In genomic region chr12:97203408-97203807, GRCh38 we compare ENCODE assay signal across 19 cellular contexts.
DNase-seq lines count a peak whose midpoint lies in the region; ATAC-seq and TF ChIP-seq lines count a peak whose summit lies in the region.
"Had no signal": no experiment of that assay in that cellular context is flagged by ENCODE, and none has a peak within 500 bp of the region (broad histone marks: within the 10 kb centered on the region; RNA-seq: fewer than 3 reads in every experiment).

No MANE protein-coding gene starts in this region.

- H3K23ac ChIP-seq in neuronal stem cell (ENCODE audit: low read depth, low read length, poor library complexity) = no peak overlapping the region

- no peak for TF ChIP-seq POLR2A in right lobe of liver (IDR thresholded peaks at IDR 0.05)

- ATAC-seq in right lobe of liver = no peak
- ATAC-seq: A549; CD8-positive, alpha-beta T cell; GM12878 had no signal

- no peak overlapping the region for H2BK12ac ChIP-seq in neuronal stem cell (ENCODE audit: low read length)

- H3K4me3 ChIP-seq in neuronal stem cell (ENCODE audit: low read length in 2 of 2) = no peak overlapping the region
- H3K4me3 ChIP-seq in right lobe of liver = no peak overlapping the region
- H3K4me3 ChIP-seq: A549; BLaER1 treated with 17β-estradiol and CSF1 and Interleukin-3, amounts not matched to agents 10 nM and 100 nM; GM12878 had no signal

- H3K27me3 ChIP-seq in neuronal stem cell (ENCODE audit: control insufficient read depth in 3 of 3, insufficient read depth in 3 of 3, low read depth in 1 of 3, low read length in 3 of 3) (no peaks in the 10 kb centered on the region), right lobe of liver (no peaks in the 10 kb centered on the region)
- H3K27me3 ChIP-seq: BLaER1 treated with 17β-estradiol and CSF1 and Interleukin-3, amounts not matched to agents 10 nM and 100 nM had no signal

- H3K4me2 ChIP-seq in neuronal stem cell (ENCODE audit: insufficient read depth, low read length, poor library complexity, severe bottlenecking) = no peak overlapping the region
- H3K4me2 ChIP-seq: A549; BLaER1 treated with 17β-estradiol and CSF1 and Interleukin-3, amounts not matched to agents 10 nM and 100 nM had no signal

- H4K91ac ChIP-seq in neuronal stem cell (ENCODE audit: low read depth, low read length, poor library complexity) = no peak overlapping the region

- H2AFZ ChIP-seq in neuronal stem cell (ENCODE audit: low read length) = peak overlapping the region; percentile 21

- H3K14ac ChIP-seq in neuronal stem cell (ENCODE audit: low read length) = no peak overlapping the region

- DNase-seq in ELF-1 (ENCODE audit: low read depth, low spot score) (peak; percentile 70), islet precursor cell (peak; percentile 60), neuronal stem cell (ENCODE audit: low spot score) (no peak), right lobe of liver (no peak)
- no peak for DNase-seq in T-helper 2 cell treated with Interferon-gamma antibody and Interleukin-4, amounts not matched to agents 5 μg/mL and 100 μg/mL, for 36 hours (ENCODE audit: low spot score)
- DNase-seq: AML-193; Caco-2; Calu3; CD4-positive, alpha-beta T cell; CD8-positive, alpha-beta T cell; DMS153; DMS79 treated with DMSO at 0.1 percent for 48 hours; GDM1 had no signal

- no peak overlapping the region for H2BK5ac ChIP-seq in neuronal stem cell (ENCODE audit: low read length)

- H3K79me1 ChIP-seq in neuronal stem cell (ENCODE audit: low read depth, low read length) = no peaks in the 10 kb centered on the region

- no peak overlapping the region for H3K4ac ChIP-seq in neuronal stem cell (ENCODE audit: low read length)

- no peaks in the 10 kb centered on the region for H3K4me1 Mint-ChIP-seq in T-helper 2 cell treated with Interferon-gamma antibody and Interleukin-4, amounts not matched to agents 5 μg/mL and 100 μg/mL, for 36 hours (ENCODE audit: low read depth)
- H3K4me1 Mint-ChIP-seq: B cell had no signal

- no peak overlapping the region for H3K4me3 Mint-ChIP-seq in T-helper 2 cell treated with Interferon-gamma antibody and Interleukin-4, amounts not matched to agents 5 μg/mL and 100 μg/mL, for 36 hours
- H3K4me3 Mint-ChIP-seq: B cell; CD4-positive, alpha-beta T cell; CD8-positive, alpha-beta T cell had no signal

- H3K27me3 Mint-ChIP-seq in T-helper 2 cell treated with Interferon-gamma antibody and Interleukin-4, amounts not matched to agents 5 μg/mL and 100 μg/mL, for 36 hours (ENCODE audit: low read depth) = no peaks in the 10 kb centered on the region

- H3K27ac ChIP-seq in neuronal stem cell (replicated peaks; ENCODE audit: low read length) (no peak overlapping the region), right lobe of liver (no peak overlapping the region)
- H3K27ac ChIP-seq: 22Rv1; A549; BLaER1 treated with 17β-estradiol and CSF1 and Interleukin-3, amounts not matched to agents 10 nM and 100 nM; C4-2B had no signal

- no peak overlapping the region for H2BK120ac ChIP-seq in neuronal stem cell (ENCODE audit: low read depth, low read length)

- intact Hi-C loops in right lobe of liver (cut with DNase I) = no loop called here

- no peak for TF ChIP-seq CTCF in right lobe of liver (IDR thresholded peaks at IDR 0.05)

- no peak overlapping the region for H4K8ac ChIP-seq in neuronal stem cell (ENCODE audit: low read depth, low read length)

- no CpG with 5 or more reads among the region's 3 CpGs for WGBS in neuronal stem cell (ENCODE audit: extremely low coverage in 2 of 2, insufficient read length in 2 of 2, insufficient replicate concordance in 1 of 2), 2 donors
- WGBS in right lobe of liver (ENCODE audit: insufficient coverage, low coverage, low lambda C conversion rate, missing lambda C conversion rate) = 53% methylated on average over 3 of the region's 3 CpGs

- H3K36me3 Mint-ChIP-seq in T-helper 2 cell treated with Interferon-gamma antibody and Interleukin-4, amounts not matched to agents 5 μg/mL and 100 μg/mL, for 36 hours (ENCODE audit: low read depth) = no peaks in the 10 kb centered on the region
- H3K36me3 Mint-ChIP-seq: CD8-positive, alpha-beta T cell had no signal

- H3K9ac ChIP-seq in neuronal stem cell (ENCODE audit: low read depth, low read length, poor library complexity) = no peak overlapping the region
- H3K9ac ChIP-seq: BLaER1 treated with 17β-estradiol and CSF1 and Interleukin-3, amounts not matched to agents 10 nM and 100 nM had no signal

- no peaks in the 10 kb centered on the region for H3K9me3 Mint-ChIP-seq in T-helper 2 cell treated with Interferon-gamma antibody and Interleukin-4, amounts not matched to agents 5 μg/mL and 100 μg/mL, for 36 hours
- H3K9me3 Mint-ChIP-seq: CD8-positive, alpha-beta T cell had no signal

- no peak overlapping the region for H3K27ac Mint-ChIP-seq in T-helper 2 cell treated with Interferon-gamma antibody and Interleukin-4, amounts not matched to agents 5 μg/mL and 100 μg/mL, for 36 hours
- H3K27ac Mint-ChIP-seq: B cell; CD4-positive, alpha-beta T cell; CD8-positive, alpha-beta T cell had no signal

- H2BK15ac ChIP-seq in neuronal stem cell (ENCODE audit: low read length) = peak overlapping the region; percentile 2

- H3K36me3 ChIP-seq in neuronal stem cell (replicated peaks in 1 of 2; ENCODE audit: control insufficient read depth in 2 of 2, insufficient read depth in 2 of 2, low read length in 2 of 2) (no peaks in the 10 kb centered on the region), right lobe of liver (no peaks in the 10 kb centered on the region)
- H3K36me3 ChIP-seq: BLaER1 treated with 17β-estradiol and CSF1 and Interleukin-3, amounts not matched to agents 10 nM and 100 nM had no signal

- H3K4me1 ChIP-seq in neuronal stem cell (ENCODE audit: control insufficient read depth in 2 of 2, insufficient read depth in 1 of 2, low read depth in 1 of 2, low read length in 2 of 2) (no peaks in the 10 kb centered on the region), right lobe of liver (no peaks in the 10 kb centered on the region)
- H3K4me1 ChIP-seq: A549; BLaER1 treated with 17β-estradiol and CSF1 and Interleukin-3, amounts not matched to agents 10 nM and 100 nM; Caco-2 had no signal

- peaks cover 5 to 6% of the 10 kb centered on the region in 2 donors for H3K9me3 ChIP-seq in neuronal stem cell (replicated peaks in 1 of 2; ENCODE audit: control insufficient read depth in 2 of 2, insufficient read depth in 1 of 2, low read depth in 1 of 2, low read length in 2 of 2)
- no peaks in the 10 kb centered on the region for H3K9me3 ChIP-seq in right lobe of liver
- H3K9me3 ChIP-seq: A549, Caco-2 had no signal

- H3K18ac ChIP-seq in neuronal stem cell (ENCODE audit: low read length) = no peak overlapping the region

- H2AK5ac ChIP-seq in neuronal stem cell (ENCODE audit: low read depth, low read length) = no peak overlapping the region

Comparison
In these comparisons a context has a peak if more than half of its experiments do, and no peak if none do; other contexts are left out.
1. DNase-seq: peak in ELF-1 (single experiment) and islet precursor cell (single experiment); none in neuronal stem cell (single experiment), right lobe of liver (0 of 3) and T-helper 2 cell treated with Interferon-gamma antibody and Interleukin-4, amounts not matched to agents 5 μg/mL and 100 μg/mL, for 36 hours (single experiment).